8 cellular contexts compared by ENCODE assay signal in genomic region chr10:91907914-91908357, GRCh38. TPM values are rescaled to one million over a fixed set of nuclear protein-coding genes. Genes with fewer than 3 reads are reported as not detected.
DNase-seq lines count a peak whose midpoint lies in the region; ATAC-seq and TF ChIP-seq lines count a peak whose summit lies in the region.

No MANE protein-coding gene starts in this region.

- peak overlapping the region; percentile 84 to 92 for H3K4me3 Mint-ChIP-seq in CD14-positive monocyte
- peak overlapping the region; percentile 90 for H3K4me3 Mint-ChIP-seq in activated naive CD8-positive, alpha-beta T cell treated with anti-CD3 and anti-CD28 coated beads, Interleukin-2, amount 10 ng/mL, durations not matched to agents 7 days and 5 days
- H3K4me3 Mint-ChIP-seq in stimulated activated effector memory CD8-positive, alpha-beta T cell treated with anti-CD3 and anti-CD28 coated beads, Interleukin-12 subunit alpha, Interleukin-12 subunit beta, amount 100 ng/mL, for 72 hours: peak overlapping the region; percentile 79

- ATAC-seq in HG03175 (IDR thresholded peaks at IDR 0.05; ENCODE audit: unreplicated experiment) (peak; percentile 17), GM21390 (IDR thresholded peaks at IDR 0.05; ENCODE audit: unreplicated experiment) (no peak)
- ATAC-seq in activated naive CD8-positive, alpha-beta T cell treated with anti-CD3 and anti-CD28 coated beads, Interleukin-2, amount 10 ng/mL, durations not matched to agents 7 days and 5 days (ENCODE audit: low read depth): peak; percentile 22
- no peak for ATAC-seq in stimulated activated effector memory CD8-positive, alpha-beta T cell treated with anti-CD3 and anti-CD28 coated beads, Interleukin-12 subunit alpha, Interleukin-12 subunit beta, amount 100 ng/mL, for 72 hours

- peak overlapping the region; percentile 79 for H3K4me3 ChIP-seq in iPS-11a (ENCODE audit: low read depth, low read length)

- H3K27ac Mint-ChIP-seq in CD14-positive monocyte: peak overlapping the region; percentile 4 to 73 (median 60)
- peak overlapping the region; percentile 77 for H3K27ac Mint-ChIP-seq in activated naive CD8-positive, alpha-beta T cell treated with anti-CD3 and anti-CD28 coated beads, Interleukin-2, amount 10 ng/mL, durations not matched to agents 7 days and 5 days
- peak overlapping the region; percentile 56 for H3K27ac Mint-ChIP-seq in stimulated activated effector memory CD8-positive, alpha-beta T cell treated with anti-CD3 and anti-CD28 coated beads, Interleukin-12 subunit alpha, Interleukin-12 subunit beta, amount 100 ng/mL, for 72 hours

- H3K4me1 Mint-ChIP-seq in CD14-positive monocyte: peaks cover 19% of the 10 kb centered on the region
- H3K4me1 Mint-ChIP-seq in activated naive CD8-positive, alpha-beta T cell treated with anti-CD3 and anti-CD28 coated beads, Interleukin-2, amount 10 ng/mL, durations not matched to agents 7 days and 5 days: peaks cover 16% of the 10 kb centered on the region
- H3K4me1 Mint-ChIP-seq in stimulated activated effector memory CD8-positive, alpha-beta T cell treated with anti-CD3 and anti-CD28 coated beads, Interleukin-12 subunit alpha, Interleukin-12 subunit beta, amount 100 ng/mL, for 72 hours: peaks cover 27% of the 10 kb centered on the region

- DNase-seq in CD14-positive monocyte (ENCODE audit: low spot score) (no peak), UCSD-AML1 (lab: John Stamatoyannopoulos, UW; ENCODE audit: unreplicated experiment) (no peak)
- no peak for DNase-seq in activated naive CD8-positive, alpha-beta T cell treated with anti-CD3 and anti-CD28 coated beads, Interleukin-2, amount 10 ng/mL, durations not matched to agents 7 days and 5 days
- DNase-seq in stimulated activated effector memory CD8-positive, alpha-beta T cell treated with anti-CD3 and anti-CD28 coated beads, Interleukin-12 subunit alpha, Interleukin-12 subunit beta, amount 100 ng/mL, for 72 hours (ENCODE audit: low spot score in 2 of 2): no peak
- DNase-seq in stimulated activated CD4-positive, alpha-beta T cell treated with anti-CD3 and anti-CD28 coated beads, Interleukin-1b, Interleukin-23, amount 100 ng/mL, for 48 hours: no peak

- intact Hi-C loops in CD14-positive monocyte (cut with micrococcal nuclease): loop anchor here in 1 of 2 donors (5.0 kb wide), 1 partner anchor 41 kb away; no protein-coding TSS in a partner anchor

- POLR2A ChIA-PET in activated naive CD8-positive, alpha-beta T cell treated with anti-CD3 and anti-CD28 coated beads, Interleukin-2, amount 10 ng/mL, durations not matched to agents 7 days and 5 days (lab: Charles Lee): interaction anchor here (0.5 to 2.0 kb wide), 7 partner anchors 12 to 149 kb away, joined by 3 to 22 read pairs (median 5); partner anchors contain the start of gene BTAF1

- no peak for TF ChIP-seq CTCF in CD14-positive monocyte (IDR thresholded peaks at IDR 0.05)

- H3K36me3 Mint-ChIP-seq in CD14-positive monocyte: peaks cover 3 to 6% of the 10 kb centered on the region in 2 donors
- H3K36me3 Mint-ChIP-seq in activated naive CD8-positive, alpha-beta T cell treated with anti-CD3 and anti-CD28 coated beads, Interleukin-2, amount 10 ng/mL, durations not matched to agents 7 days and 5 days: peaks cover 12% of the 10 kb centered on the region
- H3K36me3 Mint-ChIP-seq in stimulated activated effector memory CD8-positive, alpha-beta T cell treated with anti-CD3 and anti-CD28 coated beads, Interleukin-12 subunit alpha, Interleukin-12 subunit beta, amount 100 ng/mL, for 72 hours: peaks cover 6% of the 10 kb centered on the region

- H3K27me3 Mint-ChIP-seq in CD14-positive monocyte (ENCODE audit: low read depth in 3 of 3): peaks cover 0 to 5% (median 4%) of the 10 kb centered on the region in 3 donors
- H3K27me3 Mint-ChIP-seq in activated naive CD8-positive, alpha-beta T cell treated with anti-CD3 and anti-CD28 coated beads, Interleukin-2, amount 10 ng/mL, durations not matched to agents 7 days and 5 days: peaks cover 9% of the 10 kb centered on the region

- H3K9me3 Mint-ChIP-seq in CD14-positive monocyte: no peaks in the 10 kb centered on the region
- H3K9me3 Mint-ChIP-seq in activated naive CD8-positive, alpha-beta T cell treated with anti-CD3 and anti-CD28 coated beads, Interleukin-2, amount 10 ng/mL, durations not matched to agents 7 days and 5 days: no peaks in the 10 kb centered on the region
- H3K9me3 Mint-ChIP-seq in stimulated activated effector memory CD8-positive, alpha-beta T cell treated with anti-CD3 and anti-CD28 coated beads, Interleukin-12 subunit alpha, Interleukin-12 subunit beta, amount 100 ng/mL, for 72 hours: no peaks in the 10 kb centered on the region

RNA-seq across cellular contexts. Expression of gene FGFBP3, which starts 1.4 kb away (rescaled TPM):
- under 1 TPM; 0.30 to 0.32 TPM for polyA plus RNA-seq in CD14-positive monocyte
- total RNA-seq in activated naive CD8-positive, alpha-beta T cell treated with anti-CD3 and anti-CD28 coated beads, Interleukin-2, amount 10 ng/mL, durations not matched to agents 7 days and 5 days: 1 to 10 TPM; 2.9 to 3.0 TPM

RNA-seq across cellular contexts. Expression of gene BTAF1, which starts 15.6 kb away (rescaled TPM):
- 1 to 10 TPM; 3.7 to 5.1 TPM for polyA plus RNA-seq in CD14-positive monocyte
- 10 to 100 TPM; 59.9 to 62.1 TPM for total RNA-seq in activated naive CD8-positive, alpha-beta T cell treated with anti-CD3 and anti-CD28 coated beads, Interleukin-2, amount 10 ng/mL, durations not matched to agents 7 days and 5 days

Comparison
In these comparisons a context has a peak if more than half of its experiments do, and no peak if none do; other contexts are left out.
1. ATAC-seq: peak in HG03175 (single experiment) and activated naive CD8-positive, alpha-beta T cell treated with anti-CD3 and anti-CD28 coated beads, Interleukin-2, amount 10 ng/mL, durations not matched to agents 7 days and 5 days (single experiment); none in stimulated activated effector memory CD8-positive, alpha-beta T cell treated with anti-CD3 and anti-CD28 coated beads, Interleukin-12 subunit alpha, Interleukin-12 subunit beta, amount 100 ng/mL, for 72 hours (single experiment) and GM21390 (single experiment).
2. Peak in every context shown above with its lines, with median percentiles within 50 percentile points of each other: H3K27ac Mint-ChIP-seq and H3K4me3 Mint-ChIP-seq.